ENCODE assay signal across 20 cellular contexts in genomic region chr3:73341272-73341671, GRCh38.
A peak's percentile ranks its signal among the peaks of the same experiment; 100 is the strongest.
DNase-seq lines count a peak whose midpoint lies in the region; ATAC-seq and TF ChIP-seq lines count a peak whose summit lies in the region.
"Had no signal": no experiment of that assay in that cellular context is flagged by ENCODE, and none has a peak within 500 bp of the region (broad histone marks: within the 10 kb centered on the region; RNA-seq: fewer than 3 reads in every experiment).

No MANE protein-coding gene starts in this region.

- H3K4me1 ChIP-seq in heart right ventricle: peaks cover 0 to 15% (median 0%) of the 10 kb centered on the region in 9 donors
- no peaks in the 10 kb centered on the region for H3K4me1 ChIP-seq in right atrium auricular region
- H3K4me1 ChIP-seq: BLaER1, Caco-2, HAP-1 had no signal

- 56% methylated on average over 2 of the region's 2 CpGs for WGBS in heart right ventricle, 2 donors

- ATAC-seq in heart right ventricle (peak in 5 of 8 donors; percentile 20 to 50 (median 34)), HG02870 (IDR thresholded peaks at IDR 0.05; ENCODE audit: unreplicated experiment) (no peak)
- ATAC-seq: CD8-positive, alpha-beta T cell had no signal

- H3K9me3 ChIP-seq in heart right ventricle: peaks cover 0 to 13% (median 0%) of the 10 kb centered on the region in 11 donors
- H3K9me3 ChIP-seq in right atrium auricular region: peaks cover 0 to 6% of the 10 kb centered on the region in 2 donors
- H3K9me3 ChIP-seq: Caco-2, HAP-1 had no signal

- H3K4me1 Mint-ChIP-seq in nephron progenitor cell: peaks cover 35% of the 10 kb centered on the region
- H3K4me1 Mint-ChIP-seq: B cell; CD4-positive, CD25-positive, alpha-beta regulatory T cell had no signal

- peak overlapping the region; percentile 77 for H3K27ac Mint-ChIP-seq in nephron progenitor cell
- H3K27ac Mint-ChIP-seq: B cell; CD4-positive, CD25-positive, alpha-beta regulatory T cell; CD8-positive, alpha-beta T cell; HFFc6 had no signal

- peaks cover 5% of the 10 kb centered on the region for H3K27me3 Mint-ChIP-seq in nephron progenitor cell (ENCODE audit: low read depth, poor library complexity)
- H3K27me3 Mint-ChIP-seq: B cell had no signal

- TF ChIP-seq CTCF in heart right ventricle (IDR thresholded peaks at IDR 0.05) (no peak), right atrium auricular region (IDR thresholded peaks at IDR 0.05) (no peak), nephron progenitor cell (IDR thresholded peaks at IDR 0.05) (no peak)

- no peaks in the 10 kb centered on the region for H3K27me3 ChIP-seq in heart right ventricle
- no peaks in the 10 kb centered on the region for H3K27me3 ChIP-seq in right atrium auricular region
- H3K27me3 ChIP-seq: BLaER1 had no signal

- peaks cover 25% of the 10 kb centered on the region for H3K36me3 Mint-ChIP-seq in nephron progenitor cell (ENCODE audit: low read depth)
- H3K36me3 Mint-ChIP-seq: CD4-positive, CD25-positive, alpha-beta regulatory T cell; CD8-positive, alpha-beta T cell had no signal

- peaks cover 40% of the 10 kb centered on the region for H3K9me3 Mint-ChIP-seq in nephron progenitor cell

- H3K4me3 ChIP-seq in heart right ventricle: no peak overlapping the region
- no peak overlapping the region for H3K4me3 ChIP-seq in right atrium auricular region
- H3K4me3 ChIP-seq: BLaER1, HAP-1 had no signal

- H3K27ac ChIP-seq in heart right ventricle (peak overlapping the region in 4 of 10 donors; percentile 0 to 73 (median 28)), right atrium auricular region (no peak overlapping the region)
- H3K27ac ChIP-seq: 22Rv1, BLaER1, C4-2B had no signal

- H3K4me3 Mint-ChIP-seq in nephron progenitor cell: no peak overlapping the region
- H3K4me3 Mint-ChIP-seq: B cell; CD4-positive, CD25-positive, alpha-beta regulatory T cell; CD8-positive, alpha-beta T cell; HFFc6 had no signal

- H3K36me3 ChIP-seq in heart right ventricle (no peaks in the 10 kb centered on the region), right atrium auricular region (no peaks in the 10 kb centered on the region)
- H3K36me3 ChIP-seq: BLaER1, HAP-1 had no signal

- DNase-seq in NCI-H82 (lab: John Stamatoyannopoulos, UW) (peak; percentile 35), NCI-H82 treated with DMSO at 0.1 percent for 48 hours (lab: John Stamatoyannopoulos, UW; ENCODE audit: unreplicated experiment) (no peak), heart right ventricle (no peak), right atrium auricular region (ENCODE audit: low spot score) (no peak), nephron progenitor cell (no peak), nucleus accumbens (lab: John Stamatoyannopoulos, UW) (no peak)
- DNase-seq in activated CD4-positive, CD25-positive, alpha-beta regulatory T cell treated with anti-CD3 and anti-CD28 coated beads, Interleukin-2, amount 50 U/mL, for 72 hours: no peak
- DNase-seq: Caco-2; CD4-positive, CD25-positive, alpha-beta regulatory T cell; CD8-positive, alpha-beta T cell; DMS153; DND-41; GOT3; HFFc6 had no signal

- intact Hi-C loops in heart right ventricle (cut with DNase I): loop anchor here in 1 of 10 donors (10.0 kb wide), 1 partner anchor 154 kb away; no protein-coding TSS in a partner anchor
